Comparison of ENCODE assay signal across 1 cellular context in the genomic region with DNA sequence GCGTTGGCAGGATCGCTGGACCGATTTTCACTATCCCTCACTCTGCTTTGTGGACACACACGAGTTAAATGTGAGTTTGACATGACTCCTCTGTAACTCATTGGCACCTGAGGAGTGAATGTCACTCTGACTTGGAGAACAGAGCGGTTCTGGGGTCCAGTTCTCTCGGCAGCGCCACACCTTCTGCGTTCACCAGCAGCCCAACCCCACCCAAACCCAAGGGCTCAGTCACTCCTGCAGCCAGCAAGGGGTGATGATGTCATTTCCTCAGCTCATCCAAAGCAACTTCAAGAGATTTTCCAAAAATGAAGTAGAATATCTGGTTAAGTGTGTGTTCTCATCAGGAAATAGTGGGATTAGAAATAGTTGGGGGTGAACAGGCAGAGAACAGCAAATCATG.
A peak's percentile ranks its signal among the peaks of the same experiment; 100 is the strongest.
TF ChIP-seq lines count a peak whose summit lies in the region.

No MANE protein-coding gene starts in this region.

TF ChIP-seq in K562, 482 proteins besides CTCF, POLR2A, EP300 and RAD21 (continued from another document):
- TF ChIP-seq, protein P1, sequence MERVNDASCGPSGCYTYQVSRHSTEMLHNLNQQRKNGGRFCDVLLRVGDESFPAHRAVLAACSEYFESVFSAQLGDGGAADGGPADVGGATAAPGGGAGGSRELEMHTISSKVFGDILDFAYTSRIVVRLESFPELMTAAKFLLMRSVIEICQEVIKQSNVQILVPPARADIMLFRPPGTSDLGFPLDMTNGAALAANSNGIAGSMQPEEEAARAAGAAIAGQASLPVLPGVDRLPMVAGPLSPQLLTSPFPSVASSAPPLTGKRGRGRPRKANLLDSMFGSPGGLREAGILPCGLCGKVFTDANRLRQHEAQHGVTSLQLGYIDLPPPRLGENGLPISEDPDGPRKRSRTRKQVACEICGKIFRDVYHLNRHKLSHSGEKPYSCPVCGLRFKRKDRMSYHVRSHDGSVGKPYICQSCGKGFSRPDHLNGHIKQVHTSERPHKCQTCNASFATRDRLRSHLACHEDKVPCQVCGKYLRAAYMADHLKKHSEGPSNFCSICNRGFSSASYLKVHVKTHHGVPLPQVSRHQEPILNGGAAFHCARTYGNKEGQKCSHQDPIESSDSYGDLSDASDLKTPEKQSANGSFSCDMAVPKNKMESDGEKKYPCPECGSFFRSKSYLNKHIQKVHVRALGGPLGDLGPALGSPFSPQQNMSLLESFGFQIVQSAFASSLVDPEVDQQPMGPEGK (CRISPR knock-in tag; IDR thresholded peaks at IDR 0.05; ENCODE audit: borderline replicate concordance) = no peak
- TF ChIP-seq, protein P2, sequence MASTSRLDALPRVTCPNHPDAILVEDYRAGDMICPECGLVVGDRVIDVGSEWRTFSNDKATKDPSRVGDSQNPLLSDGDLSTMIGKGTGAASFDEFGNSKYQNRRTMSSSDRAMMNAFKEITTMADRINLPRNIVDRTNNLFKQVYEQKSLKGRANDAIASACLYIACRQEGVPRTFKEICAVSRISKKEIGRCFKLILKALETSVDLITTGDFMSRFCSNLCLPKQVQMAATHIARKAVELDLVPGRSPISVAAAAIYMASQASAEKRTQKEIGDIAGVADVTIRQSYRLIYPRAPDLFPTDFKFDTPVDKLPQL (IDR thresholded peaks at IDR 0.05; ENCODE audit: extremely low read depth, insufficient read length) = no peak
- TF ChIP-seq JUN (IDR thresholded peaks at IDR 0.05; ENCODE audit: borderline replicate concordance, low read depth, low read length) (0 out of 2 replicates have a peak, but pooled peaks have one; percentile 15), JUN (CRISPR knock-in tag; IDR thresholded peaks at IDR 0.05; ENCODE audit: borderline replicate concordance) (no peak), ATF7 (IDR thresholded peaks at IDR 0.05) (peak; percentile 56; the same call in 1 of the 2 replicates), SOX6 (IDR thresholded peaks at IDR 0.05) (no peak), TCF3 (CRISPR knock-in tag; IDR thresholded peaks at IDR 0.05) (no peak), YY1 (IDR thresholded peaks at IDR 0.05; ENCODE audit: borderline replicate concordance in 1 of 3, control insufficient read depth in 1 of 3, extremely low read depth in 1 of 3, insufficient read depth in 3 of 3, insufficient read length in 1 of 3, insufficient replicate concordance in 2 of 3, low read depth in 1 of 3, low read length in 2 of 3) (no peak), SIN3A (IDR thresholded peaks at IDR 0.05; ENCODE audit: borderline replicate concordance in 2 of 2, control insufficient read depth in 1 of 2, low read depth in 2 of 2, low read length in 2 of 2) (no peak)
- TF ChIP-seq, protein P3, sequence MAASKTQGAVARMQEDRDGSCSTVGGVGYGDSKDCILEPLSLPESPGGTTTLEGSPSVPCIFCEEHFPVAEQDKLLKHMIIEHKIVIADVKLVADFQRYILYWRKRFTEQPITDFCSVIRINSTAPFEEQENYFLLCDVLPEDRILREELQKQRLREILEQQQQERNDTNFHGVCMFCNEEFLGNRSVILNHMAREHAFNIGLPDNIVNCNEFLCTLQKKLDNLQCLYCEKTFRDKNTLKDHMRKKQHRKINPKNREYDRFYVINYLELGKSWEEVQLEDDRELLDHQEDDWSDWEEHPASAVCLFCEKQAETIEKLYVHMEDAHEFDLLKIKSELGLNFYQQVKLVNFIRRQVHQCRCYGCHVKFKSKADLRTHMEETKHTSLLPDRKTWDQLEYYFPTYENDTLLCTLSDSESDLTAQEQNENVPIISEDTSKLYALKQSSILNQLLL (CRISPR knock-in tag; IDR thresholded peaks at IDR 0.05; ENCODE audit: borderline replicate concordance) = no peak
- TF ChIP-seq, protein P4, sequence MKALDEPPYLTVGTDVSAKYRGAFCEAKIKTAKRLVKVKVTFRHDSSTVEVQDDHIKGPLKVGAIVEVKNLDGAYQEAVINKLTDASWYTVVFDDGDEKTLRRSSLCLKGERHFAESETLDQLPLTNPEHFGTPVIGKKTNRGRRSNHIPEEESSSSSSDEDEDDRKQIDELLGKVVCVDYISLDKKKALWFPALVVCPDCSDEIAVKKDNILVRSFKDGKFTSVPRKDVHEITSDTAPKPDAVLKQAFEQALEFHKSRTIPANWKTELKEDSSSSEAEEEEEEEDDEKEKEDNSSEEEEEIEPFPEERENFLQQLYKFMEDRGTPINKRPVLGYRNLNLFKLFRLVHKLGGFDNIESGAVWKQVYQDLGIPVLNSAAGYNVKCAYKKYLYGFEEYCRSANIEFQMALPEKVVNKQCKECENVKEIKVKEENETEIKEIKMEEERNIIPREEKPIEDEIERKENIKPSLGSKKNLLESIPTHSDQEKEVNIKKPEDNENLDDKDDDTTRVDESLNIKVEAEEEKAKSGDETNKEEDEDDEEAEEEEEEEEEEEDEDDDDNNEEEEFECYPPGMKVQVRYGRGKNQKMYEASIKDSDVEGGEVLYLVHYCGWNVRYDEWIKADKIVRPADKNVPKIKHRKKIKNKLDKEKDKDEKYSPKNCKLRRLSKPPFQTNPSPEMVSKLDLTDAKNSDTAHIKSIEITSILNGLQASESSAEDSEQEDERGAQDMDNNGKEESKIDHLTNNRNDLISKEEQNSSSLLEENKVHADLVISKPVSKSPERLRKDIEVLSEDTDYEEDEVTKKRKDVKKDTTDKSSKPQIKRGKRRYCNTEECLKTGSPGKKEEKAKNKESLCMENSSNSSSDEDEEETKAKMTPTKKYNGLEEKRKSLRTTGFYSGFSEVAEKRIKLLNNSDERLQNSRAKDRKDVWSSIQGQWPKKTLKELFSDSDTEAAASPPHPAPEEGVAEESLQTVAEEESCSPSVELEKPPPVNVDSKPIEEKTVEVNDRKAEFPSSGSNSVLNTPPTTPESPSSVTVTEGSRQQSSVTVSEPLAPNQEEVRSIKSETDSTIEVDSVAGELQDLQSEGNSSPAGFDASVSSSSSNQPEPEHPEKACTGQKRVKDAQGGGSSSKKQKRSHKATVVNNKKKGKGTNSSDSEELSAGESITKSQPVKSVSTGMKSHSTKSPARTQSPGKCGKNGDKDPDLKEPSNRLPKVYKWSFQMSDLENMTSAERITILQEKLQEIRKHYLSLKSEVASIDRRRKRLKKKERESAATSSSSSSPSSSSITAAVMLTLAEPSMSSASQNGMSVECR (CRISPR knock-in tag; IDR thresholded peaks at IDR 0.05) = no peak
